1 cellular context compared by ENCODE assay signal in genomic region chr2:35337922-35338321, GRCh38.
A peak's percentile ranks its signal among the peaks of the same experiment; 100 is the strongest.
TF ChIP-seq lines count a peak whose summit lies in the region.

No MANE protein-coding gene starts in this region.

TF ChIP-seq in HepG2, 621 proteins besides CTCF, POLR2A, EP300 and RAD21 (continued from another document):
- no peak for TF ChIP-seq ARHGAP35 (CRISPR knock-in tag; IDR thresholded peaks at IDR 0.05; ENCODE audit: borderline replicate concordance)
- peak; percentile 53 for TF ChIP-seq MAFF (IDR thresholded peaks at IDR 0.05; ENCODE audit: low read depth, low read length)
- TF ChIP-seq MLXIP (CRISPR knock-in tag; IDR thresholded peaks at IDR 0.05; ENCODE audit: borderline replicate concordance) = no peak
- TF ChIP-seq MAX (IDR thresholded peaks at IDR 0.05) = no peak
